1 cellular context compared by ENCODE assay signal in the genomic region with DNA sequence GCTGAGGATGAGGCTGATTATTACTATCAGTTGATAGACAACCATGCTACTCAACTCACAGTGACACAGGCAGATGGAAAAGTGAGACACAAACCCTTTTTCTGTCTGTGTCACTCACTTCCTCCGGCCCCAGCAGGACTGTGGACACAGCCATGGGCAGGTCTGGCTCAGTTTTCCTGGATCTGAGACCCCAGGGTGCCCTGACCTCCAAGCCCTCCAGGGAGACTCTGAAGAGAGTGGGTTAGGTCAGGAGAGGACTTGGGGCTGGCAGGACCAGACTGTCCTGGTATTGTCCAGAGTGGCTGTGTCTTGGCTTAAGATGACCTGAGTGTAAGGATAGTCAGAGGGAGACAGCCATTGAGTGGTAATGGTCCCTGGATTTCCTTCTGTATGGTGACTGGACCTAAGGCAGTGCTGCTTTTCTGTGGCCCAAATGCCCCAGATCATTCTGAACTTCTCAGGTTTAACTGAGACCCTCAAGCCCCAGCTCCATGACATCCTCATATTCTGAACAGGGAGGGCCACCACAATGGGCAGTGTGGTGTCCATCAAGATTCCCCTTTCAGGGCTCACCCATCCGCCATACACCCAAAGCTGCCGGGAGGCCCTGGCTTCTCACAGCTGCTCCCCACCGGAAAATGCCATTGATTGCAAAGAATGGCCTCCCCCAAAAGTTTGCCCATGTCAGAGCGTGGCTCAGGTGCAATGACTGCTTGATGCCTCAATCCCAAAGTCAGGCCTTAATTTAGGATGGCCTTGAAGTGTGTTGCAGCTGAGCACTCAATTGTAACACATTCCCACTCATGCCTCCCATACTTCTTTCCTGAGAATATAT.
TF ChIP-seq lines count a peak whose summit lies in the region.

No MANE protein-coding gene starts in this region.

TF ChIP-seq in K562, 482 proteins besides CTCF, POLR2A, EP300 and RAD21:
- TF ChIP-seq, protein P1, sequence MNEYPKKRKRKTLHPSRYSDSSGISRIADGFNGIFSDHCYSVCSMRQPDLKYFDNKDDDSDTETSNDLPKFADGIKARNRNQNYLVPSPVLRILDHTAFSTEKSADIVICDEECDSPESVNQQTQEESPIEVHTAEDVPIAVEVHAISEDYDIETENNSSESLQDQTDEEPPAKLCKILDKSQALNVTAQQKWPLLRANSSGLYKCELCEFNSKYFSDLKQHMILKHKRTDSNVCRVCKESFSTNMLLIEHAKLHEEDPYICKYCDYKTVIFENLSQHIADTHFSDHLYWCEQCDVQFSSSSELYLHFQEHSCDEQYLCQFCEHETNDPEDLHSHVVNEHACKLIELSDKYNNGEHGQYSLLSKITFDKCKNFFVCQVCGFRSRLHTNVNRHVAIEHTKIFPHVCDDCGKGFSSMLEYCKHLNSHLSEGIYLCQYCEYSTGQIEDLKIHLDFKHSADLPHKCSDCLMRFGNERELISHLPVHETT (CRISPR knock-in tag; conservative IDR thresholded peaks at IDR 0.05 in 1 of 2, IDR thresholded peaks at IDR 0.05 in 1 of 2), result peak in 1 of 2 experiments; percentile 92; a peak in 1 of 4 replicates
- 0 out of 4 replicates have a peak, but pooled peaks of 1 of the 2 experiments have one; percentile 33 for TF ChIP-seq UBTF (IDR thresholded peaks at IDR 0.05; ENCODE audit: borderline replicate concordance in 1 of 2, low read depth in 2 of 2, low read length in 2 of 2)
- 0 out of 2 replicates have a peak, but pooled peaks have one; percentile 61 for TF ChIP-seq ZNF184 (CRISPR knock-in tag; IDR thresholded peaks at IDR 0.05)
- peak; percentile 7; the same call in 1 of the 2 replicates for TF ChIP-seq HMGXB4 (CRISPR knock-in tag; IDR thresholded peaks at IDR 0.05)
- TF ChIP-seq GATAD2A (IDR thresholded peaks at IDR 0.05), result no peak
